In genomic region chr20:37938181-37938775, GRCh38 we compare ENCODE assay signal across 19 cellular contexts. TPM values are rescaled to one million over a fixed set of nuclear protein-coding genes. Genes with fewer than 3 reads are reported as not detected.
"Had no signal": no experiment of that assay in that cellular context is flagged by ENCODE, and none has a peak within 500 bp of the region (broad histone marks: within the 10 kb centered on the region; RNA-seq: fewer than 3 reads in every experiment).

No MANE protein-coding gene starts in this region.

- H3K9me3 ChIP-seq: left ventricle myocardium inferior, lower lobe of right lung, neutrophil, ovary, right atrium auricular region, vagina had no signal

- H3K27ac Mint-ChIP-seq: effector memory CD8-positive, alpha-beta T cell; nephron had no signal

- H3K4me1 Mint-ChIP-seq: memory B cell had no signal

- H3K9me3 Mint-ChIP-seq: effector memory CD8-positive, alpha-beta T cell; memory B cell; nephron had no signal

- H3K27me3 ChIP-seq: hepatocyte, neutrophil, ovary, right atrium auricular region, vagina had no signal

- ATAC-seq: effector memory CD8-positive, alpha-beta T cell; foreskin keratinocyte; left cardiac atrium; lower lobe of right lung had no signal

- H3K4me2 ChIP-seq: hepatocyte had no signal

- DNase-seq: effector memory CD8-positive, alpha-beta T cell; erythroblast; foreskin keratinocyte; kidney; left cardiac atrium; left ventricle myocardium inferior; lower lobe of right lung; naive B cell; ovary; small intestine; stimulated activated CD4-positive, alpha-beta T cell treated with anti-CD3 and anti-CD28 coated beads, Interleukin-12 subunit alpha, Interleukin-12 subunit beta, amount 100 ng/mL, for 4 hours; stimulated activated naive CD4-positive, alpha-beta T cell treated with Interleukin-2 at 50 U/mL for 16 hours; trophoblast cell had no signal

- H3K27ac ChIP-seq: foreskin keratinocyte, hepatocyte, left ventricle myocardium inferior, lower lobe of right lung, neutrophil, ovary, right atrium auricular region, vagina had no signal

- H3K36me3 ChIP-seq: left ventricle myocardium inferior, lower lobe of right lung, neutrophil, ovary, vagina had no signal

- H3K4me3 Mint-ChIP-seq: effector memory CD8-positive, alpha-beta T cell; memory B cell; nephron had no signal

- H3K36me3 Mint-ChIP-seq: memory B cell, naive B cell had no signal

- H3K4me1 ChIP-seq: foreskin keratinocyte, left ventricle myocardium inferior, lower lobe of right lung, right atrium auricular region, vagina had no signal

- H3K4me3 ChIP-seq: hepatocyte, left ventricle myocardium inferior, lower lobe of right lung, ovary, right atrium auricular region, vagina had no signal

- H2AFZ ChIP-seq: hepatocyte had no signal

RNA-seq across cellular contexts. Expression of gene VSTM2L, which starts 35.4 kb away (rescaled TPM):
- total RNA-seq: vagina had no signal
